15 cellular contexts compared by ENCODE assay signal in genomic region chr5:140576776-140577201, GRCh38. TPM values are rescaled to one million over a fixed set of nuclear protein-coding genes. Genes with fewer than 3 reads are reported as not detected.
DNase-seq lines count a peak whose midpoint lies in the region; ATAC-seq and TF ChIP-seq lines count a peak whose summit lies in the region.
"Had no signal": no experiment of that assay in that cellular context is flagged by ENCODE, and none has a peak within 500 bp of the region (broad histone marks: within the 10 kb centered on the region; RNA-seq: fewer than 3 reads in every experiment).

No MANE protein-coding gene starts in this region.

- no peak for TF ChIP-seq CTCF in chondrocyte (IDR thresholded peaks at IDR 0.05)
- no peak for TF ChIP-seq CTCF in upper lobe of right lung (IDR thresholded peaks at IDR 0.05)

- H3K4me2 ChIP-seq in mesendoderm (ENCODE audit: low read length): no peak overlapping the region

- H3K4me3 ChIP-seq in mesendoderm (ENCODE audit: low read length): no peak overlapping the region
- H3K4me3 ChIP-seq in upper lobe of right lung: no peak overlapping the region
- no peak overlapping the region for H3K4me3 ChIP-seq in HAP-1

- no peak overlapping the region for H2BK5ac ChIP-seq in mesendoderm (ENCODE audit: low read length)

- WGBS in mesendoderm (ENCODE audit: extremely low coverage, insufficient coverage, low lambda C conversion rate): no CpG with 5 or more reads among the region's 2 CpGs

- H3K27ac ChIP-seq in mesendoderm (ENCODE audit: low read depth, low read length) (peak overlapping the region; percentile 21), upper lobe of right lung (peak overlapping the region; percentile 20)

- H4K8ac ChIP-seq in mesendoderm (ENCODE audit: low read depth, low read length): no peak overlapping the region

- H3K18ac ChIP-seq in mesendoderm (ENCODE audit: low read length): no peak overlapping the region

- H2BK15ac ChIP-seq in mesendoderm (replicated peaks; ENCODE audit: low read depth): no peak overlapping the region

- H3K36me3 ChIP-seq in mesendoderm (ENCODE audit: control insufficient read depth, insufficient read depth, low read length) (no peaks in the 10 kb centered on the region), upper lobe of right lung (no peaks in the 10 kb centered on the region), HAP-1 (replicated peaks) (no peaks in the 10 kb centered on the region)

- no peaks in the 10 kb centered on the region for H3K79me1 ChIP-seq in mesendoderm (ENCODE audit: low read length)

- no peak overlapping the region for H2AK5ac ChIP-seq in mesendoderm (ENCODE audit: low read length)

- no peaks in the 10 kb centered on the region for H3K79me2 ChIP-seq in mesendoderm (ENCODE audit: control insufficient read depth, insufficient read depth, low read length)

- no peak for DNase-seq in Right ventricle myocardium superior
- no peak for DNase-seq in left cardiac atrium
- no peak for DNase-seq in chondrocyte (ENCODE audit: low spot score)
- DNase-seq in mesendoderm: peak; percentile 27
- DNase-seq in upper lobe of right lung: no peak
- DNase-seq in HAP-1 (ENCODE audit: low spot score in 2 of 2): no peak
- no peak for DNase-seq in DMS114 treated with DMSO at 0.1 percent for 48 hours (lab: John Stamatoyannopoulos, UW; ENCODE audit: unreplicated experiment)
- no peak for DNase-seq in activated CD4-positive, CD25-positive, alpha-beta regulatory T cell treated with anti-CD3 and anti-CD28 coated beads, Interleukin-2, amount 50 U/mL, for 72 hours
- DNase-seq: AML-193; anterior cingulate cortex; KG1; stimulated activated CD4-positive, alpha-beta T cell treated with anti-CD3 and anti-CD28 coated beads, Interleukin-4, amount 100 ng/mL, for 24 hours; T-helper 9 cell had no signal

- peak overlapping the region; percentile 85 for H3K27ac Mint-ChIP-seq in chondrocyte (ENCODE audit: unreplicated experiment)

- H3K4me1 ChIP-seq in mesendoderm (ENCODE audit: control insufficient read depth, low read depth, low read length) (peaks cover 5% of the 10 kb centered on the region), upper lobe of right lung (peaks cover 22% of the 10 kb centered on the region), HAP-1 (no peaks in the 10 kb centered on the region)

- H3K36me3 Mint-ChIP-seq in chondrocyte (ENCODE audit: low read depth): no peaks in the 10 kb centered on the region

- H3K4me3 Mint-ChIP-seq in chondrocyte (ENCODE audit: unreplicated experiment): no peak overlapping the region

- peaks cover 3% of the 10 kb centered on the region for H3K27me3 Mint-ChIP-seq in chondrocyte (ENCODE audit: low read depth)

- H3K4me1 Mint-ChIP-seq in chondrocyte (ENCODE audit: low read depth): peaks cover 30% of the 10 kb centered on the region

- H3K56ac ChIP-seq in mesendoderm (ENCODE audit: low read length): peak overlapping the region; percentile 37

- no peak overlapping the region for H4K5ac ChIP-seq in mesendoderm (ENCODE audit: low read length)

- H3K27me3 ChIP-seq in mesendoderm (ENCODE audit: insufficient read depth, low read length, poor library complexity) (no peaks in the 10 kb centered on the region), upper lobe of right lung (no peaks in the 10 kb centered on the region), HAP-1 (ENCODE audit: low read depth) (no peaks in the 10 kb centered on the region; the same call in 1 of the 2 replicates)

- H3K23ac ChIP-seq in mesendoderm (ENCODE audit: low read length): no peak overlapping the region

- H3K9me3 ChIP-seq in upper lobe of right lung (no peaks in the 10 kb centered on the region), HAP-1 (no peaks in the 10 kb centered on the region)

- H3K9me3 Mint-ChIP-seq in chondrocyte (ENCODE audit: low read depth): no peaks in the 10 kb centered on the region

- no peak overlapping the region for H3K9ac ChIP-seq in mesendoderm (ENCODE audit: low read length)

- in situ Hi-C loops in HAP-1 (cut with MboI; ENCODE audit: low sequenced_read_pairs): no loop called here

- no peak overlapping the region for H3K4ac ChIP-seq in mesendoderm (ENCODE audit: low read depth, low read length)

- no peak overlapping the region for H2BK120ac ChIP-seq in mesendoderm (ENCODE audit: low read depth, low read length)

- intact Hi-C loops in Right ventricle myocardium superior (cut with DNase I): no loop called here
- intact Hi-C loops in left cardiac atrium (cut with DNase I): no loop called here
- intact Hi-C loops in upper lobe of right lung (cut with DNase I): no loop called here

- ATAC-seq in Right ventricle myocardium superior (ENCODE audit: poor library complexity) (peak; percentile 50), left cardiac atrium (no peak), upper lobe of right lung (peak; percentile 39)
- ATAC-seq: HCT116 had no signal

RNA-seq across cellular contexts. Expression of gene SLC35A4, which starts 12.2 kb away (rescaled TPM):
- 81.4 TPM for total RNA-seq in Right ventricle myocardium superior
- 10 to 100 TPM; 70.3 to 79.3 TPM for total RNA-seq in left cardiac atrium
- 74.3 to 99.4 TPM (median 79.2 TPM) in 3 replicates for total RNA-seq in chondrocyte
- polyA plus RNA-seq in mesendoderm (2013, experiment 1 of 2): 96.0 TPM
- polyA plus RNA-seq in mesendoderm (2013, experiment 2 of 2): 90.8 TPM
- total RNA-seq in upper lobe of right lung: 89.4 TPM

RNA-seq across cellular contexts. Expression of gene APBB3, which starts 12.4 kb away (rescaled TPM):
- total RNA-seq in Right ventricle myocardium superior (10.2 TPM), left cardiac atrium (10 to 100 TPM; 11.4 to 14.3 TPM), chondrocyte (39.0 to 47.0 TPM (median 42.3 TPM) in 3 replicates), upper lobe of right lung (25.8 TPM)
- 5.6 TPM for polyA plus RNA-seq in mesendoderm (2013, experiment 1 of 2)
- polyA plus RNA-seq in mesendoderm (2013, experiment 2 of 2): 4.8 TPM

RNA-seq across cellular contexts. Expression of gene SRA1, which starts 19.5 kb away (rescaled TPM):
- total RNA-seq in Right ventricle myocardium superior (23.1 TPM), left cardiac atrium (10 to 100 TPM; 24.9 to 37.4 TPM), chondrocyte (46.5 to 50.4 TPM (median 50.3 TPM) in 3 replicates), upper lobe of right lung (19.4 TPM)
- polyA plus RNA-seq in mesendoderm (2013, experiment 1 of 2): 33.0 TPM
- polyA plus RNA-seq in mesendoderm (2013, experiment 2 of 2): 33.3 TPM

RNA-seq across cellular contexts. Expression of gene EIF4EBP3, which starts 29.3 kb away (rescaled TPM):
- total RNA-seq in Right ventricle myocardium superior (12.0 TPM), left cardiac atrium (10 to 100 TPM in 1 of 2 donors, 1 to 10 TPM in 1; 8.8 to 11.5 TPM), chondrocyte (5.6 to 6.2 TPM (median 6.0 TPM) in 3 replicates), upper lobe of right lung (21.4 TPM)
- 13.5 TPM for polyA plus RNA-seq in mesendoderm (2013, experiment 1 of 2)
- 13.7 TPM for polyA plus RNA-seq in mesendoderm (2013, experiment 2 of 2)

RNA-seq across cellular contexts. Expression of gene CD14, which starts 56.2 kb away (rescaled TPM):
- 37.7 TPM for total RNA-seq in Right ventricle myocardium superior
- 100 to 1,000 TPM in 1 of 2 donors, 10 to 100 TPM in 1; 73.9 to 107 TPM for total RNA-seq in left cardiac atrium
- not detected in 3 replicates for total RNA-seq in chondrocyte
- polyA plus RNA-seq in mesendoderm (2013, experiment 1 of 2): 0.06 TPM
- polyA plus RNA-seq in mesendoderm (2013, experiment 2 of 2): 0.04 TPM
- total RNA-seq in upper lobe of right lung: 127 TPM
- total RNA-seq: epithelial cell of proximal tubule had no signal

Comparison
In these comparisons a context has a peak if more than half of its experiments do, and no peak if none do; other contexts are left out.
1. ATAC-seq: peak in Right ventricle myocardium superior (single experiment) and upper lobe of right lung (single experiment); none in left cardiac atrium (0 of 2).